In the genomic region with DNA sequence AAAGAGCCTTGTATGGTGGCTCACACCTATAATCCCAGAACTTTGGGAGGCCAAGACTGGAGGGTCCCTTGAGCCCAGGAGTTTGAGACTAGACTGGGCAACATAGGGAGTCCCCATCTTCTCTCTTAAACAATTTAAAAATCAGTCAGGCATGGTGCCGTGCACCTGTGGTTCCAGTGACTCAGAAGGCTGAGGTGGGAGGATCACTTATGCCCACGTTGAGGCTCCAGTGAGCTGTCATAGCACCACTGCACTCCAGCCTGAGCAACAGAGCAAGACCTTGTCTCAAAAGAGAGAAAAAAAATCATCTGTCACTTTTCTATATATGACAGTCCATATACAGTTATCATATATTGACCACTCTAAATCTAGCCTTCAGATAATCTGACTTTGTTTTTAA, we compare ENCODE assay signal across 13 cellular contexts.
DNase-seq lines count a peak whose midpoint lies in the region; ATAC-seq, FAIRE-seq and TF ChIP-seq lines count a peak whose summit lies in the region.
"Had no signal": no experiment of that assay in that cellular context is flagged by ENCODE, and none has a peak within 500 bp of the region (broad histone marks: within the 10 kb centered on the region; RNA-seq: fewer than 3 reads in every experiment).

No MANE protein-coding gene starts in this region.

- H3K27ac Mint-ChIP-seq in activated CD8-positive, alpha-beta T cell treated with anti-CD3 and anti-CD28 coated beads for 36 hours = no peak overlapping the region
- H3K27ac Mint-ChIP-seq in activated CD8-positive, alpha-beta T cell treated with anti-CD3 and anti-CD28 coated beads, Interleukin-2, amount 10 ng/mL, durations not matched to agents 7 days and 5 days = no peak overlapping the region
- no peak overlapping the region for H3K27ac Mint-ChIP-seq in immature natural killer cell

- intact Hi-C loops in activated CD8-positive, alpha-beta T cell treated with anti-CD3 and anti-CD28 coated beads for 36 hours (cut with micrococcal nuclease) = no loop called here

- no peaks in the 10 kb centered on the region for H3K27me3 Mint-ChIP-seq in activated CD8-positive, alpha-beta T cell treated with anti-CD3 and anti-CD28 coated beads for 36 hours
- no peaks in the 10 kb centered on the region for H3K27me3 Mint-ChIP-seq in activated CD8-positive, alpha-beta T cell treated with anti-CD3 and anti-CD28 coated beads, Interleukin-2, amount 10 ng/mL, durations not matched to agents 7 days and 5 days (ENCODE audit: low read depth)
- peaks cover 0 to 4% (median 2%) of the 10 kb centered on the region in 3 donors for H3K27me3 Mint-ChIP-seq in immature natural killer cell (ENCODE audit: low read depth in 3 of 3)

- peak; percentile 26 for DNase-seq in activated CD8-positive, alpha-beta T cell treated with anti-CD3 and anti-CD28 coated beads for 36 hours
- DNase-seq in activated CD8-positive, alpha-beta T cell treated with anti-CD3 and anti-CD28 coated beads, Interleukin-2, amount 10 ng/mL, durations not matched to agents 7 days and 5 days = no peak
- peak; percentile 69 for DNase-seq in bronchial epithelial cell (ENCODE audit: low read depth)
- no peak for DNase-seq in substantia nigra (lab: John Stamatoyannopoulos, UW)
- DNase-seq in NCI-H2107 (lab: John Stamatoyannopoulos, UW) = no peak
- DNase-seq in immature natural killer cell = no peak
- DNase-seq: activated naive CD4-positive, alpha-beta T cell treated with anti-CD3 and anti-CD28 coated beads, Interleukin-2, amount 50 U/mL, for 16 hours; COR-L47; NCI-H1105 treated with DMSO at 0.1 percent for 48 hours had no signal

- H3K27ac ChIP-seq in substantia nigra (ENCODE audit: low read depth, low read length, poor library complexity, severe bottlenecking) = peak overlapping the region; percentile 87
- H3K27ac ChIP-seq: thyroid gland had no signal

- no peaks in the 10 kb centered on the region for H3K4me1 Mint-ChIP-seq in activated CD8-positive, alpha-beta T cell treated with anti-CD3 and anti-CD28 coated beads for 36 hours (ENCODE audit: low read depth)
- no peaks in the 10 kb centered on the region for H3K4me1 Mint-ChIP-seq in activated CD8-positive, alpha-beta T cell treated with anti-CD3 and anti-CD28 coated beads, Interleukin-2, amount 10 ng/mL, durations not matched to agents 7 days and 5 days (ENCODE audit: low read depth)
- no peaks in the 10 kb centered on the region for H3K4me1 Mint-ChIP-seq in immature natural killer cell

- POLR2A ChIA-PET in activated CD8-positive, alpha-beta T cell treated with anti-CD3 and anti-CD28 coated beads for 36 hours (lab: Charles Lee) = no interaction called here
- POLR2A ChIA-PET in activated CD8-positive, alpha-beta T cell treated with anti-CD3 and anti-CD28 coated beads, Interleukin-2, amount 10 ng/mL, durations not matched to agents 7 days and 5 days (lab: Charles Lee) = no interaction called here

- no peak for FAIRE-seq in bronchial epithelial cell (lab: Jason Lieb, UNC)

- H3K36me3 Mint-ChIP-seq in activated CD8-positive, alpha-beta T cell treated with anti-CD3 and anti-CD28 coated beads for 36 hours (ENCODE audit: low read depth) = no peaks in the 10 kb centered on the region
- H3K36me3 Mint-ChIP-seq in activated CD8-positive, alpha-beta T cell treated with anti-CD3 and anti-CD28 coated beads, Interleukin-2, amount 10 ng/mL, durations not matched to agents 7 days and 5 days (ENCODE audit: low read depth) = no peaks in the 10 kb centered on the region
- H3K36me3 Mint-ChIP-seq in immature natural killer cell = peaks cover 0 to 4% (median 0%) of the 10 kb centered on the region in 3 donors

- peak; percentile 37 for ATAC-seq in activated CD8-positive, alpha-beta T cell treated with anti-CD3 and anti-CD28 coated beads for 36 hours
- no peak for ATAC-seq in activated CD8-positive, alpha-beta T cell treated with anti-CD3 and anti-CD28 coated beads, Interleukin-2, amount 10 ng/mL, durations not matched to agents 7 days and 5 days
- ATAC-seq in HG03060 (IDR thresholded peaks at IDR 0.05; ENCODE audit: low read depth, unreplicated experiment) = peak; percentile 76
- ATAC-seq in HG02642 (IDR thresholded peaks at IDR 0.05; ENCODE audit: poor library complexity, unreplicated experiment) = no peak

- no peak overlapping the region for H3K4me3 Mint-ChIP-seq in activated CD8-positive, alpha-beta T cell treated with anti-CD3 and anti-CD28 coated beads for 36 hours
- H3K4me3 Mint-ChIP-seq in activated CD8-positive, alpha-beta T cell treated with anti-CD3 and anti-CD28 coated beads, Interleukin-2, amount 10 ng/mL, durations not matched to agents 7 days and 5 days = no peak overlapping the region
- no peak overlapping the region for H3K4me3 Mint-ChIP-seq in immature natural killer cell

- CTCF ChIA-PET in activated CD8-positive, alpha-beta T cell treated with anti-CD3 and anti-CD28 coated beads for 36 hours (lab: Charles Lee) = no interaction called here
- CTCF ChIA-PET in activated CD8-positive, alpha-beta T cell treated with anti-CD3 and anti-CD28 coated beads, Interleukin-2, amount 10 ng/mL, durations not matched to agents 7 days and 5 days (lab: Charles Lee) = no interaction called here

- no peaks in the 10 kb centered on the region for H3K36me3 ChIP-seq in bronchial epithelial cell (ENCODE audit: control insufficient read depth, insufficient read depth, low read length)
- H3K36me3 ChIP-seq: thyroid gland had no signal

- no peak for TF ChIP-seq CTCF in activated CD8-positive, alpha-beta T cell treated with anti-CD3 and anti-CD28 coated beads for 36 hours (IDR thresholded peaks at IDR 0.05)
- TF ChIP-seq CTCF in bronchial epithelial cell (IDR thresholded peaks at IDR 0.05; ENCODE audit: insufficient read depth, low read length, severe bottlenecking) = no peak

- no peaks in the 10 kb centered on the region for H3K27me3 ChIP-seq in bronchial epithelial cell (ENCODE audit: control insufficient read depth, insufficient read depth, low read length)
- H3K27me3 ChIP-seq: thyroid gland had no signal

- no peak overlapping the region for H3K4me3 ChIP-seq in bronchial epithelial cell (ENCODE audit: low read depth, low read length)
- H3K4me3 ChIP-seq: smooth muscle cell, thyroid gland had no signal

- peaks cover 3% of the 10 kb centered on the region for H3K9me3 Mint-ChIP-seq in activated CD8-positive, alpha-beta T cell treated with anti-CD3 and anti-CD28 coated beads for 36 hours
- peaks cover 4% of the 10 kb centered on the region for H3K9me3 Mint-ChIP-seq in activated CD8-positive, alpha-beta T cell treated with anti-CD3 and anti-CD28 coated beads, Interleukin-2, amount 10 ng/mL, durations not matched to agents 7 days and 5 days (ENCODE audit: insufficient read depth)
- H3K9me3 Mint-ChIP-seq in immature natural killer cell = peaks cover 0 to 14% (median 6%) of the 10 kb centered on the region in 6 donors

Comparison
In these comparisons a context has a peak if more than half of its experiments do, and no peak if none do; other contexts are left out.
1. ATAC-seq: peak in activated CD8-positive, alpha-beta T cell treated with anti-CD3 and anti-CD28 coated beads for 36 hours (single experiment) and HG03060 (single experiment); none in activated CD8-positive, alpha-beta T cell treated with anti-CD3 and anti-CD28 coated beads, Interleukin-2, amount 10 ng/mL, durations not matched to agents 7 days and 5 days (single experiment) and HG02642 (single experiment).
2. DNase-seq: peak in activated CD8-positive, alpha-beta T cell treated with anti-CD3 and anti-CD28 coated beads for 36 hours (single experiment) and bronchial epithelial cell (single experiment); none in activated CD8-positive, alpha-beta T cell treated with anti-CD3 and anti-CD28 coated beads, Interleukin-2, amount 10 ng/mL, durations not matched to agents 7 days and 5 days (single experiment), substantia nigra (0 of 49), NCI-H2107 (single experiment) and immature natural killer cell (0 of 3).